ENCODE assay signal across 9 cellular contexts in the genomic region with DNA sequence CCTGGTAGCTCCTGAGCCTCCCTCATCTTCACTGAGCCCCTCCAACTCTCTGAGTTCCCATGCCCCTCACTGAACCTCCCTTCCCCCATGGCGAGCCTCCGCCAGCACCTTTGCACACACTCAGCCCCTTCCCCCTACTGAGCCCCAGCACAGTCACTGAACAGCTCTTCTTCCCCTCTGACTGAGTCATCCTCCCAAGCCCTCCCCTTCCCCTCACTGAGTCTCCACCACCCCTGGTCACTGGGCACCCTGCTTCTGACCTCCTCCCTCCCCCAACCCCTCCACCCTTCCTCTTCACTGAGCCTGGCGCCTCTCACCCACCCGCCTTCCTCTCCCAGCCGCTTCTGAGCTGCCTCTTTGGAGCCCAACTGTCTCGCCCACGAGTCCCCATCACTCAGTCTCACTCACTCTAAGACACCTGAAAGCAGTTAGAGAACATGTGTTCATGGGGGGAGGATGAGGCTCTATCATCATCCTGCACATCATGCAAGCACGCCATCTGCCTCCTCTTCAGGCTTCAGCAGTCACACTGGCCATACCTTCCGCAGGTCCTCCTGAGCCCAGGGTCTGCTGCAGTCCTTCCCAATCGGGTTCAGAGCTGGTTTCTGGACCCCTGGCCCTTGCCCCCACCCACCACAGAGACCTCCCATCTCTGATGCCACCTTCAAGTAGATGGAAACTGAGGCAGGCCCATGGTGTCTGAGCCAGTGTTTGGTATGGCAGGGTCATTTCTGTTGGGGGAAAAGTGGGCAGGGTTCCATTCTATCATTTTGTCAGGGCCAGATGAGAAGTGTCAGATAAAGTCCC. TPM values are rescaled to one million over a fixed set of nuclear protein-coding genes. Genes with fewer than 3 reads are reported as not detected.
DNase-seq lines count a peak whose midpoint lies in the region; ATAC-seq, FAIRE-seq and TF ChIP-seq lines count a peak whose summit lies in the region.
"Had no signal": no experiment of that assay in that cellular context is flagged by ENCODE, and none has a peak within 500 bp of the region (broad histone marks: within the 10 kb centered on the region; RNA-seq: fewer than 3 reads in every experiment).

No MANE protein-coding gene starts in this region.

- TF ChIP-seq CTCF in AG09319 (IDR thresholded peaks at IDR 0.05; ENCODE audit: low read depth, low read length) (peak; percentile 1; the same call in 1 of the 2 replicates), GM10266 (IDR thresholded peaks at IDR 0.05; ENCODE audit: control insufficient read depth, insufficient read depth, low read depth, missing control alignments) (no peak), D721Med (IDR thresholded peaks at IDR 0.05; ENCODE audit: insufficient read depth, missing control alignments) (no peak)

- no peak overlapping the region for H3K9ac ChIP-seq in iPS-15b (ENCODE audit: low read depth, low read length)

- DNase-seq in AG09319 (ENCODE audit: extremely low read depth, low read depth) (no peak), GM10266 (ENCODE audit: extremely low spot score) (peak; percentile 54), SJSA1 (ENCODE audit: low read depth in 1 of 2, low spot score in 2 of 2) (peak in 1 of 2 experiments; percentile 75), NCI-H510A treated with DMSO at 0.1 percent for 48 hours (lab: John Stamatoyannopoulos, UW) (no peak), D721Med (ENCODE audit: insufficient read length, low spot score) (no peak), cardiac septum (ENCODE audit: low spot score) (no peak)
- DNase-seq: activated gamma-delta T cell had no signal

- no peak for FAIRE-seq in D721Med (lab: Jason Lieb, UNC)

- ATAC-seq in GM19324 (IDR thresholded peaks at IDR 0.05; ENCODE audit: low FRiP score, unreplicated experiment): no peak

- H3K9me3 ChIP-seq in SJSA1 (replicated peaks): no peaks in the 10 kb centered on the region; the same call in 1 of the 2 replicates
- H3K9me3 ChIP-seq in iPS-15b (ENCODE audit: control insufficient read depth, insufficient read depth, low read length): no peaks in the 10 kb centered on the region

- intact Hi-C loops in cardiac septum (cut with DNase I): no loop called here

- H3K36me3 ChIP-seq in SJSA1 (peaks cover 5% of the 10 kb centered on the region; the same call in 1 of the 2 replicates), iPS-15b (ENCODE audit: control insufficient read depth, insufficient read depth, low read length) (peaks cover 5% of the 10 kb centered on the region)

- H3K4me1 ChIP-seq in SJSA1 (replicated peaks) (peaks cover 43% of the 10 kb centered on the region), iPS-15b (ENCODE audit: control insufficient read depth, insufficient read depth, low read length) (peaks cover 14% of the 10 kb centered on the region)

- H3K27me3 ChIP-seq in SJSA1 (replicated peaks) (0 out of 2 replicates have a peak, but pooled peaks cover 6% of the 10 kb centered on the region), iPS-15b (ENCODE audit: control insufficient read depth, insufficient read depth, low read length) (peaks cover 5% of the 10 kb centered on the region)

- peak overlapping the region; percentile 55 for H3K27ac ChIP-seq in SJSA1

- H3K4me3 ChIP-seq in SJSA1 (no peak overlapping the region), iPS-15b (ENCODE audit: low read depth, low read length) (peak overlapping the region; percentile 2)

RNA-seq across cellular contexts. Expression of a gene that starts 2.0 kb away (rescaled TPM):
- total RNA-seq in SJSA1 (2014; rRNA removed; shearing (Covaris generic)): 6.5 and 7.5 TPM in 2 replicates
- total RNA-seq in cardiac septum: 42.2 TPM

RNA-seq across cellular contexts. Expression of a gene that starts 21.1 kb away (rescaled TPM):
- total RNA-seq in SJSA1 (2014; rRNA removed; shearing (Covaris generic)): 10.7 and 11.3 TPM in 2 replicates
- total RNA-seq in cardiac septum: 7.6 TPM

RNA-seq across cellular contexts. Expression of a gene that starts 31.2 kb away (rescaled TPM):
- not detected in 2 replicates for total RNA-seq in SJSA1 (2014; rRNA removed; shearing (Covaris generic))
- not detected for total RNA-seq in cardiac septum
